20 cellular contexts compared by ENCODE assay signal in genomic region chr2:75634945-75635344, GRCh38. TPM values are rescaled to one million over a fixed set of nuclear protein-coding genes. Genes with fewer than 3 reads are reported as not detected.
DNase-seq lines count a peak whose midpoint lies in the region; ATAC-seq and TF ChIP-seq lines count a peak whose summit lies in the region.
"Had no signal": no experiment of that assay in that cellular context is flagged by ENCODE, and none has a peak within 500 bp of the region (broad histone marks: within the 10 kb centered on the region; RNA-seq: fewer than 3 reads in every experiment).

No MANE protein-coding gene starts in this region.

- H3K4me1 ChIP-seq in PC-9 (replicated peaks; ENCODE audit: insufficient read depth) (peaks cover 13% of the 10 kb centered on the region), trophoblast cell (ENCODE audit: control insufficient read depth in 1 of 2, insufficient read depth in 2 of 2, low read length in 2 of 2) (peaks cover 7 to 8% of the 10 kb centered on the region in 2 experiments), stomach (no peaks in the 10 kb centered on the region)
- H3K4me1 ChIP-seq: A549 had no signal

- no peak overlapping the region for H3K14ac ChIP-seq in trophoblast cell (ENCODE audit: low read length)

- no peak overlapping the region for H2BK5ac ChIP-seq in trophoblast cell (ENCODE audit: low read depth, low read length, poor library complexity)

- intact Hi-C loops in PC-9 (cut with micrococcal nuclease; ENCODE audit: unreplicated experiment) (no loop called here), stomach (cut with DNase I; ENCODE audit: low total_unique reads) (no loop called here)

- POLR2A ChIA-PET in PC-9 (lab: Charles Lee; ENCODE audit: unreplicated experiment): no interaction called here

- no peak for TF ChIP-seq POLR2A in stomach (IDR thresholded peaks at IDR 0.05)

- no peak overlapping the region for H4K12ac ChIP-seq in trophoblast cell (ENCODE audit: low read depth, low read length)

- H3K9me3 ChIP-seq in PC-9 (ENCODE audit: insufficient read depth, low read depth) (no peaks in the 10 kb centered on the region), trophoblast cell (ENCODE audit: insufficient read depth, low read depth, low read length) (no peaks in the 10 kb centered on the region), stomach (no peaks in the 10 kb centered on the region)
- H3K9me3 ChIP-seq: A549 had no signal

- DNase-seq in PC-9 (peak in 1 of 2 experiments; percentile 80), epithelial cell of esophagus (ENCODE audit: low read depth) (peak; percentile 91), trophoblast cell (peak; percentile 49 to 83), stomach (no peak)
- DNase-seq: DMS79 treated with DMSO at 0.1 percent for 48 hours, GM23248, H9, HFFc6, KG1, NCI-H1105, NCI-H146, NCI-H2029, NCI-H2227 treated with DMSO at 0.1 percent for 48 hours, NCI-H510A treated with DMSO at 0.1 percent for 48 hours, NCI-H748 treated with DMSO at 0.1 percent for 48 hours, Right ventricle myocardium superior had no signal

- H2AFZ ChIP-seq in PC-9 (no peak overlapping the region), trophoblast cell (ENCODE audit: insufficient read depth, low read length, poor library complexity) (no peak overlapping the region)
- H2AFZ ChIP-seq: GM23248 had no signal

- no peak overlapping the region for H4K91ac ChIP-seq in trophoblast cell (ENCODE audit: low read depth, low read length)

- H3K9ac ChIP-seq in trophoblast cell (ENCODE audit: low read length): no peak overlapping the region
- H3K9ac ChIP-seq: GM23248 had no signal

- peaks cover 1% of the 10 kb centered on the region for H3K79me1 ChIP-seq in trophoblast cell (ENCODE audit: low read length)

- no peaks in the 10 kb centered on the region for H4K20me1 ChIP-seq in PC-9 (ENCODE audit: insufficient read depth)

- no peak overlapping the region for H2BK12ac ChIP-seq in trophoblast cell (ENCODE audit: low read length)

- TF ChIP-seq CTCF in PC-9 (conservative IDR thresholded peaks at IDR 0.05): no peak
- TF ChIP-seq CTCF in epithelial cell of esophagus (IDR thresholded peaks at IDR 0.05; ENCODE audit: insufficient read depth, low read depth, low read length, missing control alignments): no peak
- TF ChIP-seq CTCF in stomach (IDR thresholded peaks at IDR 0.05): no peak

- 0 out of 2 replicates have a peak overlapping the region, but pooled peaks have one; percentile 4 for H3K27ac ChIP-seq in PC-9
- no peak overlapping the region for H3K27ac ChIP-seq in trophoblast cell (ENCODE audit: low read depth, low read length)
- no peak overlapping the region for H3K27ac ChIP-seq in stomach
- H3K27ac ChIP-seq: A549, GM23248 had no signal

- H3K36me3 ChIP-seq in PC-9 (ENCODE audit: low read depth): no peaks in the 10 kb centered on the region
- no peaks in the 10 kb centered on the region for H3K36me3 ChIP-seq in trophoblast cell (ENCODE audit: control insufficient read depth in 1 of 2, insufficient read depth in 2 of 2, low read length in 2 of 2)
- H3K36me3 ChIP-seq in stomach: no peaks in the 10 kb centered on the region

- H4K8ac ChIP-seq in trophoblast cell (ENCODE audit: low read depth, low read length): no peak overlapping the region

- H2BK120ac ChIP-seq in trophoblast cell (ENCODE audit: insufficient read depth, low read length, poor library complexity): no peak overlapping the region

- no peak overlapping the region for H3K18ac ChIP-seq in trophoblast cell (ENCODE audit: low read length)

- H3K4me3 ChIP-seq in PC-9: no peak overlapping the region
- no peak overlapping the region for H3K4me3 ChIP-seq in epithelial cell of esophagus (ENCODE audit: low read length)
- no peak overlapping the region for H3K4me3 ChIP-seq in trophoblast cell (ENCODE audit: low read depth, low read length)
- no peak overlapping the region for H3K4me3 ChIP-seq in stomach
- H3K4me3 ChIP-seq: A549, GM23248 had no signal

- H3K79me2 ChIP-seq in PC-9 (ENCODE audit: low read depth) (no peaks in the 10 kb centered on the region), trophoblast cell (ENCODE audit: control insufficient read depth, insufficient read depth, low read length, poor library complexity) (no peaks in the 10 kb centered on the region)

- no peak for TF ChIP-seq EP300 in stomach (IDR thresholded peaks at IDR 0.05)

- no peaks in the 10 kb centered on the region for H3K27me3 ChIP-seq in PC-9 (ENCODE audit: insufficient read depth, low read depth)
- no peaks in the 10 kb centered on the region for H3K27me3 ChIP-seq in trophoblast cell (ENCODE audit: insufficient read depth, low read length)
- peaks cover 0 to 17% (median 0%) of the 10 kb centered on the region in 3 donors for H3K27me3 ChIP-seq in stomach

- no TSS peak for BruUV-seq in PC-9 (replicated peaks; lab: Mats Ljungman, UMichigan)

- no CpG with 5 or more reads among the region's 1 CpG for WGBS in trophoblast cell (ENCODE audit: extremely low coverage, insufficient coverage, insufficient read length)
- 9 to 93% (median 48%) methylated on average over 1 of the region's 1 CpG for WGBS in stomach, 5 donors

- no peaks in the 10 kb centered on the region for H3K9me2 ChIP-seq in PC-9 (ENCODE audit: insufficient read depth)

- H3K23ac ChIP-seq in trophoblast cell (ENCODE audit: low read length): no peak overlapping the region

- H3K4me2 ChIP-seq in PC-9: 0 out of 2 replicates have a peak overlapping the region, but pooled peaks have one; percentile 4
- no peak overlapping the region for H3K4me2 ChIP-seq in trophoblast cell (ENCODE audit: low read length)
- H3K4me2 ChIP-seq: A549 had no signal

- CTCF ChIA-PET in PC-9 (lab: Charles Lee): interaction anchor here (1.0 kb wide), 1 partner anchor 27 kb away, joined by 3 read pairs; no protein-coding TSS in a partner anchor

- ATAC-seq in HG02610 (IDR thresholded peaks at IDR 0.05; ENCODE audit: unreplicated experiment) (peak; percentile 59), HG03565 (IDR thresholded peaks at IDR 0.05; ENCODE audit: unreplicated experiment) (no peak), HG02884 (IDR thresholded peaks at IDR 0.05; ENCODE audit: unreplicated experiment) (no peak)
- ATAC-seq: A549 had no signal

- H3K4ac ChIP-seq in trophoblast cell (ENCODE audit: low read depth, low read length): no peak overlapping the region

- H3F3A ChIP-seq in PC-9 (ENCODE audit: insufficient read depth, low read depth): peaks cover 11% of the 10 kb centered on the region; the same call in 1 of the 2 replicates

- H2AK5ac ChIP-seq in trophoblast cell (ENCODE audit: low read length): no peak overlapping the region

RNA-seq across cellular contexts. Expression of gene MRPL19, which starts 11.6 kb away (rescaled TPM):
- total RNA-seq in PC-9 (2021) (46.5 and 51.0 TPM in 2 replicates), stomach (10 to 100 TPM in 4 of 5 donors, 1 to 10 TPM in 1; 8.8 to 55.0 (median 31.9) TPM)
- polyA plus RNA-seq in trophoblast cell (2013): 28.0 and 30.2 TPM in 2 replicates
- 10 to 100 TPM; 11.9 to 30.2 (median 29.6) TPM for polyA plus RNA-seq in stomach
